In genomic region chr19:36111200-36111539, GRCh38 we compare ENCODE assay signal across 19 cellular contexts. TPM values are rescaled to one million over a fixed set of nuclear protein-coding genes. Genes with fewer than 3 reads are reported as not detected.
DNase-seq lines count a peak whose midpoint lies in the region; ATAC-seq and TF ChIP-seq lines count a peak whose summit lies in the region.
"Had no signal": no experiment of that assay in that cellular context is flagged by ENCODE, and none has a peak within 500 bp of the region (broad histone marks: within the 10 kb centered on the region; RNA-seq: fewer than 3 reads in every experiment).

No MANE protein-coding gene starts in this region.

- no peak overlapping the region for H3K18ac ChIP-seq in trophoblast cell (ENCODE audit: low read length)

- ATAC-seq in HG03442 (IDR thresholded peaks at IDR 0.05; ENCODE audit: unreplicated experiment): no peak

- peaks cover 13% of the 10 kb centered on the region for H3K79me1 ChIP-seq in trophoblast cell (ENCODE audit: low read length)

- WGBS in trophoblast cell (ENCODE audit: extremely low coverage, insufficient coverage, insufficient read length): no CpG with 5 or more reads among the region's 13 CpGs

- no peak overlapping the region for H2AK5ac ChIP-seq in trophoblast cell (ENCODE audit: low read length)

- no peak overlapping the region for H3K14ac ChIP-seq in trophoblast cell (ENCODE audit: low read length)

- no peak overlapping the region for H3K4me2 ChIP-seq in trophoblast cell (ENCODE audit: low read length)
- H3K4me2 ChIP-seq: KMS-11 had no signal

- TF ChIP-seq CTCF in dorsolateral prefrontal cortex (IDR thresholded peaks at IDR 0.05 in 54 of 56, conservative IDR thresholded peaks at IDR 0.05 in 2 of 56; ENCODE audit: low read depth in 1 of 56, partially characterized antibody in 56 of 56) (no peak), BE2C (IDR thresholded peaks at IDR 0.05; ENCODE audit: low read depth, low read length) (no peak)

- H2AFZ ChIP-seq in trophoblast cell (ENCODE audit: insufficient read depth, low read length, poor library complexity): no peak overlapping the region

- no peak overlapping the region for H4K8ac ChIP-seq in trophoblast cell (ENCODE audit: low read depth, low read length)

- intact Hi-C loops in dorsolateral prefrontal cortex (cut with DNase I): no loop called here

- H3K27me3 ChIP-seq in dorsolateral prefrontal cortex: no peaks in the 10 kb centered on the region
- H3K27me3 ChIP-seq in trophoblast cell (ENCODE audit: insufficient read depth, low read length): no peaks in the 10 kb centered on the region
- H3K27me3 ChIP-seq in BE2C: no peaks in the 10 kb centered on the region
- H3K27me3 ChIP-seq: MG63, SJSA1 had no signal

- H3K4ac ChIP-seq in trophoblast cell (ENCODE audit: low read depth, low read length): no peak overlapping the region

- DNase-seq in ELF-1 (ENCODE audit: low read depth, low spot score) (peak; percentile 47), NCI-H524 treated with DMSO at 0.1 percent for 48 hours (lab: John Stamatoyannopoulos, UW) (peak; percentile 32), dorsolateral prefrontal cortex (no peak), trophoblast cell (no peak), BE2C (no peak)
- no peak for DNase-seq in stimulated activated CD4-positive, alpha-beta T cell treated with anti-CD3 and anti-CD28 coated beads, Interleukin-12 subunit alpha, Interleukin-12 subunit beta, amount 100 ng/mL, for 4 hours
- DNase-seq: CD8-positive, alpha-beta memory T cell; HCEC 1CT; MG63; NCI-H1092 treated with DMSO at 0.1 percent for 48 hours; NCI-H1694; NCI-H345; NCI-H748 treated with DMSO at 0.1 percent for 48 hours; SW 1271 had no signal

- H3K27ac ChIP-seq in dorsolateral prefrontal cortex (peak overlapping the region in 38 of 59 donors; percentile 6 to 97 (median 46)), trophoblast cell (ENCODE audit: low read depth, low read length) (no peak overlapping the region)
- H3K27ac ChIP-seq: HL-60, KMS-11, SJSA1 had no signal

- H3K9me3 ChIP-seq in trophoblast cell (ENCODE audit: insufficient read depth, low read depth, low read length) (no peaks in the 10 kb centered on the region), BE2C (no peaks in the 10 kb centered on the region)
- H3K9me3 ChIP-seq: MG63, SJSA1 had no signal

- H3K23ac ChIP-seq in trophoblast cell (ENCODE audit: low read length): no peak overlapping the region

- peaks cover 12% of the 10 kb centered on the region for H3K79me2 ChIP-seq in trophoblast cell (ENCODE audit: control insufficient read depth, insufficient read depth, low read length, poor library complexity)

- no peak overlapping the region for H4K91ac ChIP-seq in trophoblast cell (ENCODE audit: low read depth, low read length)

- no peak overlapping the region for H2BK120ac ChIP-seq in trophoblast cell (ENCODE audit: insufficient read depth, low read length, poor library complexity)

- H3K4me3 ChIP-seq in dorsolateral prefrontal cortex (no peak overlapping the region), trophoblast cell (ENCODE audit: low read depth, low read length) (no peak overlapping the region), BE2C (ENCODE audit: low read depth, low read length) (no peak overlapping the region)
- H3K4me3 ChIP-seq: MG63, SJSA1 had no signal

- peak overlapping the region; percentile 25 for H4K12ac ChIP-seq in trophoblast cell (ENCODE audit: low read depth, low read length)

- H3K9ac ChIP-seq in trophoblast cell (ENCODE audit: low read length): no peak overlapping the region
- H3K9ac ChIP-seq: KMS-11 had no signal

- no peak overlapping the region for H2BK5ac ChIP-seq in trophoblast cell (ENCODE audit: low read depth, low read length, poor library complexity)

- H3K36me3 ChIP-seq in trophoblast cell (ENCODE audit: control insufficient read depth in 1 of 2, insufficient read depth in 2 of 2, low read length in 2 of 2) (peaks cover 22 to 24% of the 10 kb centered on the region in 2 experiments), BE2C (peaks cover 10% of the 10 kb centered on the region; the same call in 1 of the 2 replicates)

- H2BK12ac ChIP-seq in trophoblast cell (ENCODE audit: low read length): no peak overlapping the region

- H3K4me1 ChIP-seq in trophoblast cell (ENCODE audit: control insufficient read depth in 1 of 2, insufficient read depth in 2 of 2, low read length in 2 of 2) (peaks cover 11 to 14% of the 10 kb centered on the region in 2 experiments), BE2C (no peaks in the 10 kb centered on the region)

RNA-seq across cellular contexts. Expression of gene OVOL3, which starts 0.2 kb away (rescaled TPM):
- total RNA-seq in dorsolateral prefrontal cortex: not detected
- 0.10 TPM in 1 of 2 replicates, not detected in the other for polyA plus RNA-seq in trophoblast cell (2013)
- not detected for polyA plus RNA-seq in BE2C (2012; ENCODE audit: insufficient read depth, insufficient read length, low read depth)
- total RNA-seq: CD8-positive, alpha-beta memory T cell; Daoy; SJSA1 had no signal
- polyA plus RNA-seq: CD8-positive, alpha-beta memory T cell had no signal

RNA-seq across cellular contexts. Expression of gene POLR2I, which starts 3.5 kb away (rescaled TPM):
- 100 to 1,000 TPM in 77 of 120 experiments, 10 to 100 TPM in 43; 61.9 to 165 (median 106) TPM for total RNA-seq in dorsolateral prefrontal cortex
- 112 and 114 TPM in 2 replicates for polyA plus RNA-seq in trophoblast cell (2013)
- polyA plus RNA-seq in BE2C (2012; ENCODE audit: insufficient read depth, insufficient read length, low read depth): 604 TPM

RNA-seq across cellular contexts. Expression of gene TBCB, which starts 4.1 kb away (rescaled TPM):
- total RNA-seq in dorsolateral prefrontal cortex: 100 to 1,000 TPM; 145 to 409 (median 268) TPM
- 205 and 215 TPM in 2 replicates for polyA plus RNA-seq in trophoblast cell (2013)
- 500 TPM for polyA plus RNA-seq in BE2C (2012; ENCODE audit: insufficient read depth, insufficient read length, low read depth)

RNA-seq across cellular contexts. Expression of gene CAPNS1, which starts 28.7 kb away (rescaled TPM):
- total RNA-seq in dorsolateral prefrontal cortex: 100 to 1,000 TPM; 254 to 668 (median 504) TPM
- 865 and 885 TPM in 2 replicates for polyA plus RNA-seq in trophoblast cell (2013)
- polyA plus RNA-seq in BE2C (2012; ENCODE audit: insufficient read depth, insufficient read length, low read depth): 632 TPM

RNA-seq across cellular contexts. Expression of gene COX7A1, which starts 41.1 kb away (rescaled TPM):
- total RNA-seq in dorsolateral prefrontal cortex: 100 to 1,000 TPM in 85 of 120 experiments, 10 to 100 TPM in 35; 37.0 to 216 (median 117) TPM
- not detected in 2 replicates for polyA plus RNA-seq in trophoblast cell (2013)
- polyA plus RNA-seq in BE2C (2012; ENCODE audit: insufficient read depth, insufficient read length, low read depth): not detected
- total RNA-seq: CD8-positive, alpha-beta memory T cell; Daoy; SJSA1 had no signal
- polyA plus RNA-seq: CD8-positive, alpha-beta memory T cell had no signal

Comparison
In these comparisons a context has a peak if more than half of its experiments do, and no peak if none do; other contexts are left out.
1. DNase-seq: peak in ELF-1 (single experiment) and NCI-H524 treated with DMSO at 0.1 percent for 48 hours (single experiment); none in dorsolateral prefrontal cortex (0 of 10), trophoblast cell (0 of 2), stimulated activated CD4-positive, alpha-beta T cell treated with anti-CD3 and anti-CD28 coated beads, Interleukin-12 subunit alpha, Interleukin-12 subunit beta, amount 100 ng/mL, for 4 hours (single experiment) and BE2C (single experiment).